Comparison of ENCODE assay signal across 9 cellular contexts in the genomic region with DNA sequence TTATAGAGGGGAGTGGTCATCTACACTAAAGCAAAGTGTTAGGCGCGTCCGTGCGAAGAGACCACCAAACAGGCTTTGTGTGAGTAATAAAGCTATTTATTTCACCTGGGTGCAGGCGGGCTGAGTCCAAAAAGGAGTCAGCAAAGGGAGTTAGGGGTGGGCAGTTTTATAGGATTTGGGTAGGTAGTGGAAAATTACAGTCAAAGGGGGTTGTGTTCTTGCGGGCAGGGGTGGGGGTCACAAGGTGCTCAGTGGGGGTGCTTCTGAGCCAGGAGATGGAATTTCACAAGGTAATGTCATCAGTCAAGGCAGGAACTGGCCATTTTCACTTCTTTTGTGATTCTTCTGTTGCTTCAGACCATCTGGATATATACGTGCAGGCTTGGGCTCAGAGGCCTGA. TPM values are rescaled to one million over a fixed set of nuclear protein-coding genes. Genes with fewer than 3 reads are reported as not detected.
DNase-seq lines count a peak whose midpoint lies in the region; ATAC-seq and TF ChIP-seq lines count a peak whose summit lies in the region.
"Had no signal": no experiment of that assay in that cellular context is flagged by ENCODE, and none has a peak within 500 bp of the region (broad histone marks: within the 10 kb centered on the region; RNA-seq: fewer than 3 reads in every experiment).

No MANE protein-coding gene starts in this region.

- ATAC-seq in CD4-positive, alpha-beta T cell (ENCODE audit: poor library complexity) = no peak
- ATAC-seq in HG03039 (IDR thresholded peaks at IDR 0.05; ENCODE audit: unreplicated experiment) = no peak

- H3K36me3 ChIP-seq in endocrine pancreas (ENCODE audit: control insufficient read depth, insufficient read depth, low read length) (no peaks in the 10 kb centered on the region), neuronal stem cell (replicated peaks in 1 of 2; ENCODE audit: control insufficient read depth in 2 of 2, insufficient read depth in 2 of 2, low read length in 2 of 2) (peaks cover 11 to 53% of the 10 kb centered on the region in 2 donors)

- no peak overlapping the region for H4K91ac ChIP-seq in neuronal stem cell (ENCODE audit: low read depth, low read length, poor library complexity)

- no peak overlapping the region for H3K27ac ChIP-seq in CD4-positive, alpha-beta T cell (ENCODE audit: low read depth, low read length)
- no peak overlapping the region for H3K27ac ChIP-seq in neuronal stem cell (replicated peaks; ENCODE audit: low read length)

- H2BK120ac ChIP-seq in neuronal stem cell (ENCODE audit: low read depth, low read length) = no peak overlapping the region

- no peak overlapping the region for H2AK5ac ChIP-seq in neuronal stem cell (ENCODE audit: low read depth, low read length)

- H3K79me1 ChIP-seq in neuronal stem cell (ENCODE audit: low read depth, low read length) = peaks cover 2% of the 10 kb centered on the region

- peaks cover 62% of the 10 kb centered on the region for H3K36me3 Mint-ChIP-seq in CD4-positive, alpha-beta T cell (ENCODE audit: low read depth)

- H3K4me2 ChIP-seq in neuronal stem cell (ENCODE audit: insufficient read depth, low read length, poor library complexity, severe bottlenecking) = peak overlapping the region; percentile 40

- peak overlapping the region; percentile 91 for H3K4me3 Mint-ChIP-seq in CD4-positive, alpha-beta T cell

- no peak overlapping the region for H3K14ac ChIP-seq in neuronal stem cell (ENCODE audit: low read length)

- H3K4me1 ChIP-seq in endocrine pancreas (ENCODE audit: control insufficient read depth, insufficient read depth, low read length) (no peaks in the 10 kb centered on the region), neuronal stem cell (ENCODE audit: control insufficient read depth in 2 of 2, insufficient read depth in 1 of 2, low read depth in 1 of 2, low read length in 2 of 2) (peaks cover 2 to 7% of the 10 kb centered on the region in 2 donors)

- no peak for DNase-seq in CD4-positive, alpha-beta T cell
- DNase-seq in OCI-M1 (lab: John Stamatoyannopoulos, UW) = peak; percentile 10
- DNase-seq in neuronal stem cell (ENCODE audit: low spot score) = no peak
- no peak for DNase-seq in NCI-H226
- no peak for DNase-seq in nucleus accumbens (lab: John Stamatoyannopoulos, UW)
- no peak for DNase-seq in NCI-H748 (lab: John Stamatoyannopoulos, UW; ENCODE audit: unreplicated experiment)

- TF ChIP-seq CTCF in CD4-positive, alpha-beta T cell (IDR thresholded peaks at IDR 0.05) = no peak

- no peak overlapping the region for H2BK12ac ChIP-seq in neuronal stem cell (ENCODE audit: low read length)

- no peaks in the 10 kb centered on the region for H3K9me3 ChIP-seq in CD4-positive, alpha-beta T cell (ENCODE audit: control insufficient read depth, low read length)
- H3K9me3 ChIP-seq in endocrine pancreas (ENCODE audit: control insufficient read depth, low read length) = no peaks in the 10 kb centered on the region
- H3K9me3 ChIP-seq in neuronal stem cell (replicated peaks in 1 of 2; ENCODE audit: control insufficient read depth in 2 of 2, insufficient read depth in 1 of 2, low read depth in 1 of 2, low read length in 2 of 2) = peaks cover 0 to 10% of the 10 kb centered on the region in 2 donors

- intact Hi-C loops in CD4-positive, alpha-beta T cell (cut with DNase I, micrococcal nuclease) = loop anchor here (2.0 to 10.0 kb wide), 4 partner anchors 48 to 530 kb away; a partner anchor contains a TSS

- peak overlapping the region; percentile 91 for H3K27ac Mint-ChIP-seq in CD4-positive, alpha-beta T cell

- no peak overlapping the region for H2BK5ac ChIP-seq in neuronal stem cell (ENCODE audit: low read length)

- H3K4me3 ChIP-seq in endocrine pancreas (ENCODE audit: control insufficient read depth, insufficient read depth, low read length) (peak overlapping the region; percentile 97), neuronal stem cell (ENCODE audit: low read length in 2 of 2) (peak overlapping the region; percentile 82 to 94)

- H3K23ac ChIP-seq in neuronal stem cell (ENCODE audit: low read depth, low read length, poor library complexity) = no peak overlapping the region

- H3K18ac ChIP-seq in neuronal stem cell (ENCODE audit: low read length) = no peak overlapping the region

- no peak overlapping the region for H2AFZ ChIP-seq in neuronal stem cell (ENCODE audit: low read length)

- CTCF ChIA-PET in CD4-positive, alpha-beta T cell (lab: Charles Lee) = no interaction called here

- H3K9ac ChIP-seq in endocrine pancreas (ENCODE audit: control insufficient read depth, insufficient read depth, low read length) (peak overlapping the region; percentile 7), neuronal stem cell (ENCODE audit: low read depth, low read length, poor library complexity) (no peak overlapping the region)

- no peaks in the 10 kb centered on the region for H3K27me3 ChIP-seq in CD4-positive, alpha-beta T cell (ENCODE audit: control insufficient read depth, insufficient read depth, low read length)
- H3K27me3 ChIP-seq in endocrine pancreas (ENCODE audit: control insufficient read depth, insufficient read depth, low read length) (no peaks in the 10 kb centered on the region), neuronal stem cell (ENCODE audit: control insufficient read depth in 3 of 3, insufficient read depth in 3 of 3, low read depth in 1 of 3, low read length in 3 of 3) (no peaks in the 10 kb centered on the region)

- no peaks in the 10 kb centered on the region for H3K9me3 Mint-ChIP-seq in CD4-positive, alpha-beta T cell

- no peak overlapping the region for H2BK15ac ChIP-seq in neuronal stem cell (ENCODE audit: low read length)

- H3K27me3 Mint-ChIP-seq in CD4-positive, alpha-beta T cell = no peaks in the 10 kb centered on the region

- WGBS in neuronal stem cell (ENCODE audit: extremely low coverage in 2 of 2, insufficient read length in 2 of 2, insufficient replicate concordance in 1 of 2), 2 donors = no CpG with 5 or more reads among the region's 7 CpGs

- POLR2A ChIA-PET in CD4-positive, alpha-beta T cell (lab: Charles Lee) = interaction anchor here (0.7 to 1.7 kb wide), 4 partner anchors 44 to 489 kb away, joined by 3 to 8 read pairs (median 5); a partner anchor contains a TSS

- peaks cover 51% of the 10 kb centered on the region for H3K4me1 Mint-ChIP-seq in CD4-positive, alpha-beta T cell (ENCODE audit: low read depth)

- no peak overlapping the region for H3K4ac ChIP-seq in neuronal stem cell (ENCODE audit: low read length)

- no peak overlapping the region for H4K8ac ChIP-seq in neuronal stem cell (ENCODE audit: low read depth, low read length)

RNA-seq across cellular contexts. Expression of a gene that starts 47.1 kb away (rescaled TPM):
- under 1 TPM; 0.20 to 0.36 TPM for total RNA-seq in CD4-positive, alpha-beta T cell
- 32.9 TPM for polyA plus RNA-seq in neuronal stem cell (2013, experiment 1 of 2)
- 32.6 TPM for polyA plus RNA-seq in neuronal stem cell (2013, experiment 2 of 2)

RNA-seq across cellular contexts. Expression of a gene that starts 47.4 kb away (rescaled TPM):
- total RNA-seq in CD4-positive, alpha-beta T cell = 1 to 10 TPM; 2.2 to 2.3 TPM
- polyA plus RNA-seq in neuronal stem cell (2013, experiment 1 of 2) = 211 TPM
- polyA plus RNA-seq in neuronal stem cell (2013, experiment 2 of 2) = 209 TPM

RNA-seq across cellular contexts. Expression of a gene that starts 54.2 kb away (rescaled TPM):
- 10 to 100 TPM; 20.7 to 25.5 TPM for total RNA-seq in CD4-positive, alpha-beta T cell
- polyA plus RNA-seq in neuronal stem cell (2013, experiment 1 of 2) = 90.8 TPM
- polyA plus RNA-seq in neuronal stem cell (2013, experiment 2 of 2) = 91.8 TPM

RNA-seq across cellular contexts. Expression of a gene that starts 54.7 kb away (rescaled TPM):
- not detected for total RNA-seq in CD4-positive, alpha-beta T cell
- polyA plus RNA-seq in neuronal stem cell (2013, experiment 1 of 2) = 0.03 TPM
- 0.04 TPM for polyA plus RNA-seq in neuronal stem cell (2013, experiment 2 of 2)
- total RNA-seq: SK-MEL-5 had no signal
